7 cellular contexts compared by ENCODE assay signal in genomic region chr1:153944822-153945117, GRCh38. TPM values are rescaled to one million over a fixed set of nuclear protein-coding genes. Genes with fewer than 3 reads are reported as not detected.
A peak's percentile ranks its signal among the peaks of the same experiment; 100 is the strongest.
DNase-seq lines count a peak whose midpoint lies in the region; TF ChIP-seq lines count a peak whose summit lies in the region.

No MANE protein-coding gene starts in this region.

- peak overlapping the region; percentile 92 for H3K4me3 Mint-ChIP-seq in activated CD4-positive, alpha-beta memory T cell treated with anti-CD3 and anti-CD28 coated beads, Interleukin-2, amount 10 ng/mL, durations not matched to agents 7 days and 5 days

- POLR2A ChIA-PET in activated CD4-positive, alpha-beta memory T cell treated with anti-CD3 and anti-CD28 coated beads, Interleukin-2, amount 10 ng/mL, durations not matched to agents 7 days and 5 days (lab: Charles Lee) = interaction anchor here (0.7 to 6.9 kb wide), 27 partner anchors 9 to 413 kb away, joined by 3 to 165 read pairs (median 8); partner anchors contain the start of genes CHTOP, CREB3L4, CRTC2 and GATAD2B

- no peaks in the 10 kb centered on the region for H3K9me3 ChIP-seq in HUES48 (ENCODE audit: control insufficient read depth, insufficient read depth, low read length)
- no peaks in the 10 kb centered on the region for H3K9me3 ChIP-seq in iPS-20b (ENCODE audit: insufficient read depth, low read depth, low read length)
- no peaks in the 10 kb centered on the region for H3K9me3 ChIP-seq in stomach

- H3K4me1 ChIP-seq in HUES48 (ENCODE audit: control insufficient read depth, insufficient read depth, low read length) = peaks cover 10% of the 10 kb centered on the region; the same call in 1 of the 2 replicates
- H3K4me1 ChIP-seq in iPS-20b (ENCODE audit: insufficient read depth, low read length) = no peaks in the 10 kb centered on the region
- H3K4me1 ChIP-seq in stomach = peaks cover 9 to 38% (median 27%) of the 10 kb centered on the region in 4 donors

- no peaks in the 10 kb centered on the region for H3K9me3 Mint-ChIP-seq in activated CD4-positive, alpha-beta memory T cell treated with anti-CD3 and anti-CD28 coated beads, Interleukin-2, amount 10 ng/mL, durations not matched to agents 7 days and 5 days

- H3K9ac ChIP-seq in HUES48 (ENCODE audit: low read depth, low read length) (no peak overlapping the region), iPS-20b (ENCODE audit: low read depth, low read length) (0 out of 2 replicates have a peak overlapping the region, but pooled peaks have one; percentile 77)

- H3K4me1 Mint-ChIP-seq in activated CD4-positive, alpha-beta memory T cell treated with anti-CD3 and anti-CD28 coated beads, Interleukin-2, amount 10 ng/mL, durations not matched to agents 7 days and 5 days = peaks cover 40% of the 10 kb centered on the region

- H3K27me3 Mint-ChIP-seq in activated CD4-positive, alpha-beta memory T cell treated with anti-CD3 and anti-CD28 coated beads, Interleukin-2, amount 10 ng/mL, durations not matched to agents 7 days and 5 days = no peaks in the 10 kb centered on the region

- H3K36me3 Mint-ChIP-seq in activated CD4-positive, alpha-beta memory T cell treated with anti-CD3 and anti-CD28 coated beads, Interleukin-2, amount 10 ng/mL, durations not matched to agents 7 days and 5 days (ENCODE audit: low read depth) = peaks cover 76% of the 10 kb centered on the region

- H3K27me3 ChIP-seq in HUES48 (ENCODE audit: control insufficient read depth, insufficient read depth, low read length) (no peaks in the 10 kb centered on the region), iPS-20b (ENCODE audit: insufficient read depth, low read length) (no peaks in the 10 kb centered on the region), stomach (no peaks in the 10 kb centered on the region)

- CTCF ChIA-PET in activated CD4-positive, alpha-beta memory T cell treated with anti-CD3 and anti-CD28 coated beads, Interleukin-2, amount 10 ng/mL, durations not matched to agents 7 days and 5 days (lab: Charles Lee) = interaction anchor here (0.7 to 4.7 kb wide), 12 partner anchors 12 to 212 kb away, joined by 3 to 52 read pairs (median 18); partner anchors contain the start of genes CREB3L4, CRTC2, GATAD2B and JTB

- H3K27ac Mint-ChIP-seq in activated CD4-positive, alpha-beta memory T cell treated with anti-CD3 and anti-CD28 coated beads, Interleukin-2, amount 10 ng/mL, durations not matched to agents 7 days and 5 days = peak overlapping the region; percentile 99

- peaks cover 59% of the 10 kb centered on the region for H3K36me3 ChIP-seq in HUES48 (ENCODE audit: control insufficient read depth, insufficient read depth, low read length)
- peaks cover 60% of the 10 kb centered on the region for H3K36me3 ChIP-seq in iPS-20b (ENCODE audit: insufficient read depth, low read depth, low read length)
- peaks cover 27 to 71% (median 69%) of the 10 kb centered on the region in 4 donors for H3K36me3 ChIP-seq in stomach

- no peak for TF ChIP-seq EP300 in stomach (IDR thresholded peaks at IDR 0.05)

- peak overlapping the region; percentile 75; the same call in 1 of the 2 replicates for H3K4me3 ChIP-seq in HUES48 (ENCODE audit: low read depth, low read length)
- peak overlapping the region; percentile 76; the same call in 1 of the 2 replicates for H3K4me3 ChIP-seq in iPS-20b (ENCODE audit: low read length)
- H3K4me3 ChIP-seq in stomach = peak overlapping the region; percentile 84 to 99 (median 94)

- intact Hi-C loops in stomach (cut with DNase I; ENCODE audit: low total_unique reads) = loop anchor here (10.0 kb wide), 1 partner anchor 150 kb away; no protein-coding TSS in a partner anchor
- intact Hi-C loops in posterior cingulate gyrus (cut with DNase I) = no loop called here

- TF ChIP-seq CTCF in stomach (IDR thresholded peaks at IDR 0.05) = no peak

- H3K27ac ChIP-seq in HUES48 (ENCODE audit: low read depth, low read length) (no peak overlapping the region), iPS-20b (ENCODE audit: low read length) (no peak overlapping the region), stomach (peak overlapping the region; percentile 91 to 100 (median 98))

- no peak for TF ChIP-seq POLR2A in stomach (IDR thresholded peaks at IDR 0.05)

- 57 to 71% (median 63%) methylated on average over 3 of the region's 3 CpGs for WGBS in stomach, 5 donors

- DNase-seq in activated CD4-positive, alpha-beta memory T cell treated with anti-CD3 and anti-CD28 coated beads, Interleukin-2, amount 10 ng/mL, durations not matched to agents 7 days and 5 days = no peak
- no peak for DNase-seq in stomach
- no peak for DNase-seq in iPS-NIHi7 (ENCODE audit: extremely low spot score)
- DNase-seq in foreskin melanocyte = no peak
- DNase-seq in posterior cingulate gyrus = no peak

RNA-seq across cellular contexts. Expression of gene DENND4B, which starts 1.7 kb away (rescaled TPM):
- total RNA-seq in activated CD4-positive, alpha-beta memory T cell treated with anti-CD3 and anti-CD28 coated beads, Interleukin-2, amount 10 ng/mL, durations not matched to agents 7 days and 5 days = 100 to 1,000 TPM; 159 to 166 TPM
- total RNA-seq in stomach = 10 to 100 TPM; 20.9 to 73.0 (median 36.6) TPM
- 10 to 100 TPM; 11.8 to 19.9 (median 14.1) TPM for polyA plus RNA-seq in stomach

RNA-seq across cellular contexts. Expression of gene CRTC2, which starts 13.6 kb away (rescaled TPM):
- total RNA-seq in activated CD4-positive, alpha-beta memory T cell treated with anti-CD3 and anti-CD28 coated beads, Interleukin-2, amount 10 ng/mL, durations not matched to agents 7 days and 5 days = 100 to 1,000 TPM; 107 TPM
- total RNA-seq in stomach = 10 to 100 TPM in 2 of 5 donors, 1 to 10 TPM in 3; 1.4 to 49.6 (median 8.0) TPM
- 10 to 100 TPM; 26.9 to 31.1 (median 27.1) TPM for polyA plus RNA-seq in stomach

RNA-seq across cellular contexts. Expression of gene SLC39A1, which starts 18.6 kb away (rescaled TPM):
- total RNA-seq in activated CD4-positive, alpha-beta memory T cell treated with anti-CD3 and anti-CD28 coated beads, Interleukin-2, amount 10 ng/mL, durations not matched to agents 7 days and 5 days = 10 to 100 TPM; 42.5 to 42.6 TPM
- 10 to 100 TPM in 4 of 5 donors, 1 to 10 TPM in 1; 6.4 to 80.6 (median 24.9) TPM for total RNA-seq in stomach
- 10 to 100 TPM; 29.9 to 54.8 (median 39.8) TPM for polyA plus RNA-seq in stomach

RNA-seq across cellular contexts. Expression of gene GATAD2B, which starts 22.0 kb away (rescaled TPM):
- total RNA-seq in activated CD4-positive, alpha-beta memory T cell treated with anti-CD3 and anti-CD28 coated beads, Interleukin-2, amount 10 ng/mL, durations not matched to agents 7 days and 5 days = 10 to 100 TPM; 70.8 to 71.1 TPM
- total RNA-seq in stomach = 10 to 100 TPM; 15.8 to 26.3 (median 18.1) TPM
- polyA plus RNA-seq in stomach = 1 to 10 TPM; 2.7 to 3.4 (median 3.2) TPM

RNA-seq across cellular contexts. Expression of gene CREB3L4, which starts 22.9 kb away (rescaled TPM):
- total RNA-seq in activated CD4-positive, alpha-beta memory T cell treated with anti-CD3 and anti-CD28 coated beads, Interleukin-2, amount 10 ng/mL, durations not matched to agents 7 days and 5 days = 1 to 10 TPM; 7.0 to 8.4 TPM
- total RNA-seq in stomach = 10 to 100 TPM in 1 of 5 donors, 1 to 10 TPM in 3, not detected in 1; 2.7 to 16.7 (median 7.3) TPM
- polyA plus RNA-seq in stomach = 10 to 100 TPM; 10.9 to 32.9 (median 11.8) TPM

Comparison
In these comparisons a context has a peak if more than half of its experiments do, and no peak if none do; other contexts are left out.
1. H3K27ac ChIP-seq: peak in stomach (5 of 5); none in HUES48 (single experiment) and iPS-20b (single experiment).
2. Peak in every context shown above with its lines, with median percentiles within 50 percentile points of each other: H3K4me3 ChIP-seq.